Comparison of ENCODE assay signal across 8 cellular contexts in genomic region chr11:57456960-57457642, GRCh38. TPM values are rescaled to one million over a fixed set of nuclear protein-coding genes. Genes with fewer than 3 reads are reported as not detected.
A peak's percentile ranks its signal among the peaks of the same experiment; 100 is the strongest.
DNase-seq lines count a peak whose midpoint lies in the region; TF ChIP-seq lines count a peak whose summit lies in the region.

No MANE protein-coding gene starts in this region.

- TF ChIP-seq POLR2A in NB4 (IDR thresholded peaks at IDR 0.05; ENCODE audit: extremely low read depth, insufficient read length) = no peak
- no peak for TF ChIP-seq POLR2A in sigmoid colon (IDR thresholded peaks at IDR 0.05)

- H3K4me1 ChIP-seq in sigmoid colon = peaks cover 0 to 45% (median 42%) of the 10 kb centered on the region in 4 donors

- H3K9me3 ChIP-seq in sigmoid colon = no peaks in the 10 kb centered on the region

- H3K4me1 Mint-ChIP-seq in T-helper 2 cell treated with Interferon-gamma antibody and Interleukin-4, amounts not matched to agents 5 μg/mL and 100 μg/mL, for 36 hours (ENCODE audit: low read depth) = peaks cover 19% of the 10 kb centered on the region

- H3K27ac ChIP-seq in sigmoid colon = no peak overlapping the region

- intact Hi-C loops in sigmoid colon (cut with DNase I) = loop anchor here (1.0 to 5.0 kb wide), 3 partner anchors 40 to 73 kb away; partner anchors contain the start of gene TIMM10

- 17 to 20% methylated on average over 19 of the region's 19 CpGs for WGBS in sigmoid colon, 2 donors

- POLR2A ChIA-PET in HEK293T (lab: Yijun Ruan, JAX) = interaction anchor here (1.0 to 1.2 kb wide), 2 partner anchors 26 to 69 kb away, joined by 3 to 6 read pairs; no protein-coding TSS in a partner anchor

- H3K27ac Mint-ChIP-seq in T-helper 2 cell treated with Interferon-gamma antibody and Interleukin-4, amounts not matched to agents 5 μg/mL and 100 μg/mL, for 36 hours = no peak overlapping the region

- H3K36me3 Mint-ChIP-seq in T-helper 2 cell treated with Interferon-gamma antibody and Interleukin-4, amounts not matched to agents 5 μg/mL and 100 μg/mL, for 36 hours (ENCODE audit: low read depth) = no peaks in the 10 kb centered on the region

- no peaks in the 10 kb centered on the region for H3K9me3 Mint-ChIP-seq in T-helper 2 cell treated with Interferon-gamma antibody and Interleukin-4, amounts not matched to agents 5 μg/mL and 100 μg/mL, for 36 hours

- DNase-seq in HEK293T (ENCODE audit: extremely low spot score) (peak; percentile 78), NB4 (ENCODE audit: low read depth) (peak; percentile 82), anterior cingulate cortex (lab: John Stamatoyannopoulos, UW) (peak; percentile 23 to 90 (median 72)), hepatic stellate cell (ENCODE audit: low spot score) (peak; percentile 86), sigmoid colon (peak; percentile 94), NCI-H187 treated with DMSO at 0.1 percent for 48 hours (lab: John Stamatoyannopoulos, UW) (no peak)
- DNase-seq in T-helper 2 cell treated with Interferon-gamma antibody and Interleukin-4, amounts not matched to agents 5 μg/mL and 100 μg/mL, for 36 hours (ENCODE audit: low spot score) = peak; percentile 69

- TF ChIP-seq CTCF in GM12872 (IDR thresholded peaks at IDR 0.05; ENCODE audit: insufficient read depth, low read depth, low read length) = peak; percentile 100
- TF ChIP-seq CTCF in NB4 (IDR thresholded peaks at IDR 0.05; ENCODE audit: low read depth, low read length) = peak; percentile 98
- peak; percentile 87 to 99 (median 92) for TF ChIP-seq CTCF in sigmoid colon (IDR thresholded peaks at IDR 0.05)

- no peak overlapping the region for H3K4me3 ChIP-seq in NB4 (ENCODE audit: low read depth, low read length)
- H3K4me3 ChIP-seq in sigmoid colon = no peak overlapping the region

- peaks cover 34 to 60% (median 38%) of the 10 kb centered on the region in 3 donors for H3K27me3 ChIP-seq in sigmoid colon

- no peaks in the 10 kb centered on the region for H3K36me3 ChIP-seq in sigmoid colon

- CTCF ChIA-PET in HEK293T (lab: Yijun Ruan, JAX) = interaction anchor here (0.6 to 2.8 kb wide), 15 partner anchors 9 to 1006 kb away, joined by 3 to 24 read pairs (median 4); partner anchors contain the start of gene UBE2L6

- H3K4me3 Mint-ChIP-seq in T-helper 2 cell treated with Interferon-gamma antibody and Interleukin-4, amounts not matched to agents 5 μg/mL and 100 μg/mL, for 36 hours = peak overlapping the region; percentile 63

- H3K27me3 Mint-ChIP-seq in T-helper 2 cell treated with Interferon-gamma antibody and Interleukin-4, amounts not matched to agents 5 μg/mL and 100 μg/mL, for 36 hours (ENCODE audit: low read depth) = peaks cover 41% of the 10 kb centered on the region

- no peak for TF ChIP-seq EP300 in sigmoid colon (IDR thresholded peaks at IDR 0.05)

TF ChIP-seq in HEK293T, 16 proteins besides CTCF, POLR2A, EP300 and RAD21:
- TF ChIP-seq L3MBTL2 (conservative IDR thresholded peaks at IDR 0.05) (no peak), CTBP1 (IDR thresholded peaks at IDR 0.05; ENCODE audit: borderline replicate concordance) (no peak), BHLHE40 (IDR thresholded peaks at IDR 0.05; ENCODE audit: borderline replicate concordance) (no peak), FOXK2 (IDR thresholded peaks at IDR 0.05) (no peak), FOXM1 (IDR thresholded peaks at IDR 0.05; ENCODE audit: borderline replicate concordance) (no peak), FOXA1 (IDR thresholded peaks at IDR 0.05) (no peak), LEF1 (IDR thresholded peaks at IDR 0.05; ENCODE audit: borderline replicate concordance) (no peak), SP1 (IDR thresholded peaks at IDR 0.05) (no peak), SUZ12 (IDR thresholded peaks at IDR 0.05) (no peak)

RNA-seq across cellular contexts. Expression of gene RTN4RL2, which starts 3.2 kb away (rescaled TPM):
- total RNA-seq in sigmoid colon = under 1 TPM in 2 of 4 donors, not detected in 2; 0.41 to 0.66 TPM
- under 1 TPM in 2 of 3 donors, not detected in 1; 0.60 to 0.63 TPM for polyA plus RNA-seq in sigmoid colon

RNA-seq across cellular contexts. Expression of gene SLC43A3, which starts 30.2 kb away (rescaled TPM):
- total RNA-seq in sigmoid colon = 10 to 100 TPM; 25.2 to 43.9 (median 31.9) TPM
- polyA plus RNA-seq in sigmoid colon = 10 to 100 TPM; 11.3 to 16.9 (median 12.6) TPM

RNA-seq across cellular contexts. Expression of gene SLC43A1, which starts 58.4 kb away (rescaled TPM):
- total RNA-seq in sigmoid colon = 10 to 100 TPM; 19.1 to 32.4 (median 27.4) TPM
- 10 to 100 TPM in 1 of 3 donors, 1 to 10 TPM in 1, under 1 TPM in 1; 0.92 to 14.3 (median 5.4) TPM for polyA plus RNA-seq in sigmoid colon
